Comparison of ENCODE assay signal across 8 cellular contexts in the genomic region with DNA sequence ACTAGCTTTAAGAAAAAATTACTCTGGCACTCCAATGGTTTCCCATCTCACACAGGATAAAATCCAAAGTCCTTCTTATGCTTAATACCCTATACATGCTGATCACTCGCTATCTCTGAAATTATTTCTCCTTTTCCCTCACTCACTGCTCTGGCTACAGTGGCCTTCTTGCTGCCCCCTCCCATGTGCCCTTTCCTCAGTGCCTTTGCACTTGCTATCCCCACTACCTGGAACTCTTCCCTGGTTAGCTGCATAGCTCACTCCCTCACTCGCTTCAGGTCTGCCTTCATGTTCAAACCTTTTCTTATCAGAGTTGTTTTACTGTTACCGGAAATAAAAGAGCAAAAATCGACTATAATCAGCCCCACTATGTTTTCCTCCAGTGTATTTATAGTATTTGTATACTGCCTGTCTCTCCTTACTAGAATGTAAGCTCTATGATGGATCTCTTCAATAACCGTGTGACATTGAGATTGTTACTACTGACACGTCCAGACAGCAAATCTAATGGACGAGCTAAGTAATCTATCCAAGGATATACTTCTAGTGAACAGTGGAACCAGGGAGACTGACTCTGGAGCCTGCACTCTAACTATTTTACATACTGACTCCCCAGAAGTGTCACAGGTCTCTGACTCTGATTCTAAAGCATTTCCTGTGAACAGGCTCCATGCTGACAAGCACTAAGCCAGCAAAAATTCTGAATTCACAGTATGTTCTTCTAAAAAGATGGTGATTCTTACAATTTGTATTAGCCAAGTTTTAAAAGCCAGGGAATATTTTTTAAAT. TPM values are rescaled to one million over a fixed set of nuclear protein-coding genes. Genes with fewer than 3 reads are reported as not detected.
DNase-seq lines count a peak whose midpoint lies in the region; ATAC-seq and TF ChIP-seq lines count a peak whose summit lies in the region.

No MANE protein-coding gene starts in this region.

- H3K9me3 ChIP-seq in WERI-Rb-1 (ENCODE audit: severe bottlenecking) (no peaks in the 10 kb centered on the region), left ventricle myocardium inferior (replicated peaks) (no peaks in the 10 kb centered on the region)

- H3K4me3 Mint-ChIP-seq in activated CD4-positive, alpha-beta T cell treated with anti-CD3 and anti-CD28 coated beads for 36 hours, result no peak overlapping the region
- no peak overlapping the region for H3K4me3 Mint-ChIP-seq in activated CD4-positive, alpha-beta T cell treated with anti-CD3 and anti-CD28 coated beads, Interleukin-2, amount 10 ng/mL, durations not matched to agents 7 days and 5 days

- H3K27ac Mint-ChIP-seq in activated CD4-positive, alpha-beta T cell treated with anti-CD3 and anti-CD28 coated beads for 36 hours, result no peak overlapping the region
- H3K27ac Mint-ChIP-seq in activated CD4-positive, alpha-beta T cell treated with anti-CD3 and anti-CD28 coated beads, Interleukin-2, amount 10 ng/mL, durations not matched to agents 7 days and 5 days, result no peak overlapping the region

- no peak for TF ChIP-seq CTCF in WERI-Rb-1 (IDR thresholded peaks at IDR 0.05; ENCODE audit: low read depth, low read length)
- no peak for TF ChIP-seq CTCF in left ventricle myocardium inferior (IDR thresholded peaks at IDR 0.05; ENCODE audit: borderline replicate concordance)

- H3K4me1 Mint-ChIP-seq in activated CD4-positive, alpha-beta T cell treated with anti-CD3 and anti-CD28 coated beads for 36 hours, result peaks cover 27% of the 10 kb centered on the region
- peaks cover 18% of the 10 kb centered on the region for H3K4me1 Mint-ChIP-seq in activated CD4-positive, alpha-beta T cell treated with anti-CD3 and anti-CD28 coated beads, Interleukin-2, amount 10 ng/mL, durations not matched to agents 7 days and 5 days

- CTCF ChIA-PET in activated CD4-positive, alpha-beta T cell treated with anti-CD3 and anti-CD28 coated beads for 36 hours (lab: Charles Lee), result interaction anchor here (0.6 to 3.5 kb wide), 16 partner anchors 9 to 142 kb away, joined by 3 to 19 read pairs (median 4); a partner anchor contains a TSS
- CTCF ChIA-PET in activated CD4-positive, alpha-beta T cell treated with anti-CD3 and anti-CD28 coated beads, Interleukin-2, amount 10 ng/mL, durations not matched to agents 7 days and 5 days (lab: Charles Lee), result interaction anchor here (0.6 to 1.5 kb wide), 9 partner anchors 22 to 904 kb away, joined by 3 to 5 read pairs (median 3); a partner anchor contains a TSS

- POLR2A ChIA-PET in activated CD4-positive, alpha-beta T cell treated with anti-CD3 and anti-CD28 coated beads for 36 hours (lab: Charles Lee), result interaction anchor here (0.6 to 1.2 kb wide), 3 partner anchors 11 to 69 kb away, joined by 3 to 5 read pairs (median 4); no protein-coding TSS in a partner anchor
- POLR2A ChIA-PET in activated CD4-positive, alpha-beta T cell treated with anti-CD3 and anti-CD28 coated beads, Interleukin-2, amount 10 ng/mL, durations not matched to agents 7 days and 5 days (lab: Charles Lee), result interaction anchor here (0.6 kb wide), 1 partner anchor 1408 kb away, joined by 3 read pairs; no protein-coding TSS in a partner anchor

- H3K36me3 Mint-ChIP-seq in activated CD4-positive, alpha-beta T cell treated with anti-CD3 and anti-CD28 coated beads for 36 hours (ENCODE audit: low read depth), result peaks cover 2% of the 10 kb centered on the region
- peaks cover 3% of the 10 kb centered on the region for H3K36me3 Mint-ChIP-seq in activated CD4-positive, alpha-beta T cell treated with anti-CD3 and anti-CD28 coated beads, Interleukin-2, amount 10 ng/mL, durations not matched to agents 7 days and 5 days (ENCODE audit: low read depth)

- no peaks in the 10 kb centered on the region for H3K36me3 ChIP-seq in WERI-Rb-1
- peaks cover 12% of the 10 kb centered on the region for H3K36me3 ChIP-seq in left ventricle myocardium inferior

- intact Hi-C loops in activated CD4-positive, alpha-beta T cell treated with anti-CD3 and anti-CD28 coated beads for 36 hours (cut with DNase I, micrococcal nuclease), result loop anchor here (1.0 to 2.0 kb wide), 3 partner anchors 9 to 17 kb away; no protein-coding TSS in a partner anchor
- intact Hi-C loops in left ventricle myocardium inferior (cut with micrococcal nuclease), result no loop called here

- peak overlapping the region; percentile 46 for H3K27ac ChIP-seq in WERI-Rb-1
- H3K27ac ChIP-seq in left ventricle myocardium inferior (replicated peaks), result peak overlapping the region; percentile 49

- peaks cover 64% of the 10 kb centered on the region for H3K4me1 ChIP-seq in left ventricle myocardium inferior

- H3K27me3 Mint-ChIP-seq in activated CD4-positive, alpha-beta T cell treated with anti-CD3 and anti-CD28 coated beads for 36 hours, result no peaks in the 10 kb centered on the region
- H3K27me3 Mint-ChIP-seq in activated CD4-positive, alpha-beta T cell treated with anti-CD3 and anti-CD28 coated beads, Interleukin-2, amount 10 ng/mL, durations not matched to agents 7 days and 5 days, result no peaks in the 10 kb centered on the region

- H3K4me3 ChIP-seq in WERI-Rb-1 (ENCODE audit: low read depth, low read length) (no peak overlapping the region), left ventricle myocardium inferior (no peak overlapping the region)

- H3K27me3 ChIP-seq in WERI-Rb-1 (ENCODE audit: insufficient read depth, low read depth, severe bottlenecking) (no peaks in the 10 kb centered on the region), left ventricle myocardium inferior (ENCODE audit: low read depth) (no peaks in the 10 kb centered on the region)

- ATAC-seq in activated CD4-positive, alpha-beta T cell treated with anti-CD3 and anti-CD28 coated beads for 36 hours, result peak; percentile 71

- no peak for DNase-seq in activated CD4-positive, alpha-beta T cell treated with anti-CD3 and anti-CD28 coated beads for 36 hours
- no peak for DNase-seq in activated CD4-positive, alpha-beta T cell treated with anti-CD3 and anti-CD28 coated beads, Interleukin-2, amount 10 ng/mL, durations not matched to agents 7 days and 5 days
- DNase-seq in WERI-Rb-1 (no peak), left ventricle myocardium inferior (no peak), stromal cell of bone marrow (ENCODE audit: low read depth) (peak; percentile 43), cerebellum (ENCODE audit: low spot score) (no peak), NCI-H510A (lab: John Stamatoyannopoulos, UW) (no peak)
- no peak for DNase-seq in activated CD4-positive, alpha-beta T cell treated with anti-CD3 and anti-CD28 coated beads for 4 hours

- H3K9me3 Mint-ChIP-seq in activated CD4-positive, alpha-beta T cell treated with anti-CD3 and anti-CD28 coated beads for 36 hours (ENCODE audit: low read depth), result no peaks in the 10 kb centered on the region
- H3K9me3 Mint-ChIP-seq in activated CD4-positive, alpha-beta T cell treated with anti-CD3 and anti-CD28 coated beads, Interleukin-2, amount 10 ng/mL, durations not matched to agents 7 days and 5 days, result no peaks in the 10 kb centered on the region

RNA-seq across cellular contexts. Expression of a gene that starts 25.1 kb away (rescaled TPM):
- total RNA-seq in activated CD4-positive, alpha-beta T cell treated with anti-CD3 and anti-CD28 coated beads for 36 hours, result 100 to 1,000 TPM; 140 to 141 TPM
- total RNA-seq in activated CD4-positive, alpha-beta T cell treated with anti-CD3 and anti-CD28 coated beads, Interleukin-2, amount 10 ng/mL, durations not matched to agents 7 days and 5 days, result 100 to 1,000 TPM in 1 of 2 experiments, 10 to 100 TPM in 1; 94.2 to 100 TPM
- 101 TPM for total RNA-seq in left ventricle myocardium inferior
- 4.6 TPM for total RNA-seq in cerebellum

Comparison
In these comparisons a context has a peak if more than half of its experiments do, and no peak if none do; other contexts are left out.
1. RNA of a gene that starts 25.1 kb away (total RNA-seq): 140 to 141 TPM in activated CD4-positive, alpha-beta T cell treated with anti-CD3 and anti-CD28 coated beads for 36 hours, 101 TPM in left ventricle myocardium inferior (single experiment) and 94.2 to 100 TPM in activated CD4-positive, alpha-beta T cell treated with anti-CD3 and anti-CD28 coated beads, Interleukin-2, amount 10 ng/mL, durations not matched to agents 7 days and 5 days; 4.6 TPM in cerebellum (single experiment); every median in the first group is over 10 times any median in the second.